In the genomic region with DNA sequence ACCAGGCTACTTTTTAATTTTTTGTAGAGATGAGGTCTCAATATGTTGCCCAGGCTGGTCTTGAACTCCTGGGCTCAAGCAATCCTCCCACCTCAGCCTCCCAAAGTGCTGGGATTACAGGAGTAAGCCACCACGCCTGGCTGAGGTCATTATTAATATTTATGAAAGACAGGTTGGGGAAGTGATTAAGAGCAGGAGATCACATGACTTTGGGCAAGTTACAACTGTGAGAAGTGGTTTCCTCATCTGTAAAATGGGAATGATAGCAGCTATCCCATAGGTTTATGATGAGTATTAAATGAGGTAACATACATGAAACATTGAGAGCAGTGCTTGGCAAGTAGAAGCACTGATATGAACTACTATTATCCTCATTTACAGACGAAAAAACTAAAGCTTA, we compare ENCODE assay signal across 1 cellular context.
TF ChIP-seq lines count a peak whose summit lies in the region.

No MANE protein-coding gene starts in this region.

TF ChIP-seq in K562, 482 proteins besides CTCF, POLR2A, EP300 and RAD21:
- TF ChIP-seq, protein P1, sequence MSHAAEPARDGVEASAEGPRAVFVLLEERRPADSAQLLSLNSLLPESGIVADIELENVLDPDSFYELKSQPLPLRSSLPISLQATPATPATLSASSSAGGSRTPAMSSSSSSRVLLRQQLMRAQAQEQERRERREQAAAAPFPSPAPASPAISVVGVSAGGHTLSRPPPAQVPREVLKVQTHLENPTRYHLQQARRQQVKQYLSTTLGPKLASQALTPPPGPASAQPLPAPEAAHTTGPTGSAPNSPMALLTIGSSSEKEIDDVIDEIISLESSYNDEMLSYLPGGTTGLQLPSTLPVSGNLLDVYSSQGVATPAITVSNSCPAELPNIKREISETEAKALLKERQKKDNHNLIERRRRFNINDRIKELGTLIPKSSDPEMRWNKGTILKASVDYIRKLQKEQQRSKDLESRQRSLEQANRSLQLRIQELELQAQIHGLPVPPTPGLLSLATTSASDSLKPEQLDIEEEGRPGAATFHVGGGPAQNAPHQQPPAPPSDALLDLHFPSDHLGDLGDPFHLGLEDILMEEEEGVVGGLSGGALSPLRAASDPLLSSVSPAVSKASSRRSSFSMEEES (CRISPR knock-in tag; IDR thresholded peaks at IDR 0.05) = peak; percentile 58
